In genomic region chr3:184185461-184186183, GRCh38 we compare ENCODE assay signal across 8 cellular contexts. TPM values are rescaled to one million over a fixed set of nuclear protein-coding genes. Genes with fewer than 3 reads are reported as not detected.
DNase-seq lines count a peak whose midpoint lies in the region; ATAC-seq and TF ChIP-seq lines count a peak whose summit lies in the region.

No MANE protein-coding gene starts in this region.

- TF ChIP-seq CTCF in DOHH2 (IDR thresholded peaks at IDR 0.05; ENCODE audit: low read depth, low read length, poor library complexity, severe bottlenecking) (no peak), GM23338 (conservative IDR thresholded peaks at IDR 0.05; ENCODE audit: low read depth in 2 of 2) (no peak), fibroblast of lung (conservative IDR thresholded peaks at IDR 0.05 in 1 of 2, IDR thresholded peaks at IDR 0.05 in 1 of 2; ENCODE audit: low read depth in 1 of 2, low read length in 2 of 2) (no peak)

- H2AFZ ChIP-seq in GM23338 (no peak overlapping the region), fibroblast of lung (ENCODE audit: low read length) (no peak overlapping the region)

- peak overlapping the region; percentile 89 for H3K9ac ChIP-seq in fibroblast of lung (ENCODE audit: insufficient read depth, low read length)

- ATAC-seq in GM23338: peak; percentile 91
- ATAC-seq in activated T-helper 17 cell treated with anti-CD3 and anti-CD28 coated beads, Interleukin-2, amount 50 U/mL, for 72 hours (replicated peaks): peak; percentile 94
- ATAC-seq in naive thymus-derived CD4-positive, alpha-beta T cell: peak; percentile 96
- ATAC-seq in stimulated activated memory B cell treated with anti-CD40 and anti-IgM and Interleukin-4, amounts not matched to agents 10 μg/mL and 1 μg/mL and 100 μg/mL, for 72 hours: peak; percentile 95

- H3K4me1 ChIP-seq in DOHH2 (ENCODE audit: control insufficient read depth, low read length) (peaks cover 21% of the 10 kb centered on the region), GM23338 (ENCODE audit: insufficient read depth) (peaks cover 14% of the 10 kb centered on the region), fibroblast of lung (ENCODE audit: control insufficient read depth, extremely low read depth, insufficient read depth, low read length) (peaks cover 10% of the 10 kb centered on the region)
- peaks cover 18 to 24% of the 10 kb centered on the region in 2 donors for H3K4me1 ChIP-seq in naive thymus-derived CD4-positive, alpha-beta T cell (ENCODE audit: control insufficient read depth in 2 of 2, insufficient read depth in 2 of 2, low read length in 2 of 2)

- H3K4me1 Mint-ChIP-seq in GM23338: peaks cover 20% of the 10 kb centered on the region
- peaks cover 20% of the 10 kb centered on the region for H3K4me1 Mint-ChIP-seq in activated T-helper 17 cell treated with anti-CD3 and anti-CD28 coated beads, Interleukin-2, amount 50 U/mL, for 72 hours
- peaks cover 31 to 52% (median 43%) of the 10 kb centered on the region in 7 donors for H3K4me1 Mint-ChIP-seq in naive thymus-derived CD4-positive, alpha-beta T cell
- H3K4me1 Mint-ChIP-seq in stimulated activated memory B cell treated with anti-CD40 and anti-IgM and Interleukin-4, amounts not matched to agents 10 μg/mL and 1 μg/mL and 100 μg/mL, for 72 hours: peaks cover 36% of the 10 kb centered on the region

- peaks cover 76% of the 10 kb centered on the region for H3K36me3 Mint-ChIP-seq in GM23338 (ENCODE audit: low read depth)
- peaks cover 98% of the 10 kb centered on the region for H3K36me3 Mint-ChIP-seq in activated T-helper 17 cell treated with anti-CD3 and anti-CD28 coated beads, Interleukin-2, amount 50 U/mL, for 72 hours (ENCODE audit: low read depth)
- peaks cover 4 to 40% (median 9%) of the 10 kb centered on the region in 5 donors for H3K36me3 Mint-ChIP-seq in naive thymus-derived CD4-positive, alpha-beta T cell
- peaks cover 62% of the 10 kb centered on the region for H3K36me3 Mint-ChIP-seq in stimulated activated memory B cell treated with anti-CD40 and anti-IgM and Interleukin-4, amounts not matched to agents 10 μg/mL and 1 μg/mL and 100 μg/mL, for 72 hours

- H3K79me2 ChIP-seq in DOHH2 (ENCODE audit: control insufficient read depth, low read length): peaks cover 43% of the 10 kb centered on the region
- H3K79me2 ChIP-seq in GM23338 (replicated peaks; ENCODE audit: insufficient read depth): peaks cover 34% of the 10 kb centered on the region
- peaks cover 37% of the 10 kb centered on the region for H3K79me2 ChIP-seq in fibroblast of lung (ENCODE audit: control insufficient read depth, insufficient read depth, low read length)

- peaks cover 3% of the 10 kb centered on the region; the same call in 1 of the 2 replicates for H3F3A ChIP-seq in DOHH2 (ENCODE audit: control insufficient read depth, insufficient read depth)
- peaks cover 7% of the 10 kb centered on the region; the same call in 1 of the 2 replicates for H3F3A ChIP-seq in GM23338 (replicated peaks; ENCODE audit: low read depth)

- peaks cover 84% of the 10 kb centered on the region for H3K36me3 ChIP-seq in DOHH2 (ENCODE audit: control insufficient read depth, low read length)
- H3K36me3 ChIP-seq in GM23338 (ENCODE audit: insufficient read depth): peaks cover 36% of the 10 kb centered on the region
- peaks cover 37% of the 10 kb centered on the region for H3K36me3 ChIP-seq in fibroblast of lung (ENCODE audit: control insufficient read depth, insufficient read depth, low read length)
- peaks cover 18 to 73% (median 23%) of the 10 kb centered on the region in 3 experiments for H3K36me3 ChIP-seq in naive thymus-derived CD4-positive, alpha-beta T cell (ENCODE audit: control insufficient read depth in 2 of 3, insufficient read depth in 3 of 3, low read length in 3 of 3)

- H3K9me3 Mint-ChIP-seq in GM23338: no peaks in the 10 kb centered on the region; the same call in 2 of the 3 replicates
- H3K9me3 Mint-ChIP-seq in activated T-helper 17 cell treated with anti-CD3 and anti-CD28 coated beads, Interleukin-2, amount 50 U/mL, for 72 hours: no peaks in the 10 kb centered on the region
- no peaks in the 10 kb centered on the region for H3K9me3 Mint-ChIP-seq in naive thymus-derived CD4-positive, alpha-beta T cell
- no peaks in the 10 kb centered on the region for H3K9me3 Mint-ChIP-seq in stimulated activated memory B cell treated with anti-CD40 and anti-IgM and Interleukin-4, amounts not matched to agents 10 μg/mL and 1 μg/mL and 100 μg/mL, for 72 hours

- H3K27me3 ChIP-seq in DOHH2 (ENCODE audit: control insufficient read depth, low read length) (no peaks in the 10 kb centered on the region), GM23338 (ENCODE audit: insufficient read depth) (no peaks in the 10 kb centered on the region), fibroblast of lung (ENCODE audit: control insufficient read depth, insufficient read depth, low read length) (no peaks in the 10 kb centered on the region)
- H3K27me3 ChIP-seq in naive thymus-derived CD4-positive, alpha-beta T cell (ENCODE audit: control insufficient read depth in 2 of 2, insufficient read depth in 2 of 2, low read length in 2 of 2): no peaks in the 10 kb centered on the region

- peak overlapping the region; percentile 33; the same call in 1 of the 2 replicates for H3K27ac ChIP-seq in DOHH2 (ENCODE audit: low read depth, low read length)
- H3K27ac ChIP-seq in GM23338 (ENCODE audit: low read depth): peak overlapping the region; percentile 91
- H3K27ac ChIP-seq in fibroblast of lung (ENCODE audit: insufficient read depth, low read length): peak overlapping the region; percentile 90
- peak overlapping the region; percentile 89 for H3K27ac ChIP-seq in naive thymus-derived CD4-positive, alpha-beta T cell (ENCODE audit: low read depth, low read length)

- H3K4me2 ChIP-seq in DOHH2 (ENCODE audit: low read length) (peak overlapping the region; percentile 92), GM23338 (peak overlapping the region; percentile 97), fibroblast of lung (ENCODE audit: extremely low read depth, insufficient read depth, low read length) (peak overlapping the region; percentile 46)

- DNase-seq in GM23338 (ENCODE audit: low spot score) (peak; percentile 99), Kasumi-1 (lab: John Stamatoyannopoulos, UW) (peak; percentile 97 to 99), RKO (ENCODE audit: low spot score) (peak; percentile 98), fibroblast of lung (ENCODE audit: low read depth in 2 of 2) (peak; percentile 98 to 99)
- DNase-seq in naive thymus-derived CD4-positive, alpha-beta T cell: peak; percentile 98 to 100 (median 99)

- POLR2A ChIA-PET in naive thymus-derived CD4-positive, alpha-beta T cell (lab: Charles Lee): interaction anchor here (1.2 to 1.8 kb wide), 3 partner anchors 8 to 167 kb away, joined by 4 to 15 read pairs (median 9); partner anchors contain the start of genes ABCC5 and AP2M1

- H3K9me3 ChIP-seq in DOHH2 (ENCODE audit: control insufficient read depth, insufficient read depth, low read length): no peaks in the 10 kb centered on the region
- H3K9me3 ChIP-seq in fibroblast of lung (ENCODE audit: control insufficient read depth, insufficient read depth, low read depth, low read length): no peaks in the 10 kb centered on the region
- no peaks in the 10 kb centered on the region for H3K9me3 ChIP-seq in naive thymus-derived CD4-positive, alpha-beta T cell (ENCODE audit: control insufficient read depth in 2 of 3, low read length in 3 of 3)

- H3K9me2 ChIP-seq in DOHH2 (replicated peaks; ENCODE audit: control insufficient read depth, low read length) (no peaks in the 10 kb centered on the region), GM23338 (ENCODE audit: insufficient read depth) (no peaks in the 10 kb centered on the region)

- intact Hi-C loops in naive thymus-derived CD4-positive, alpha-beta T cell (cut with micrococcal nuclease): loop anchor here (1.0 to 5.0 kb wide), 14 partner anchors 11 to 1402 kb away; partner anchors contain the start of genes AP2M1 (in 2 of the 2), DVL3 (in 2 of the 2), EEF1AKMT4 (in 2 of the 2) and EIF2B5 (in 2 of the 2)

- H3K27me3 Mint-ChIP-seq in GM23338 (ENCODE audit: insufficient read depth, low read depth, poor library complexity): peaks cover 21% of the 10 kb centered on the region
- H3K27me3 Mint-ChIP-seq in activated T-helper 17 cell treated with anti-CD3 and anti-CD28 coated beads, Interleukin-2, amount 50 U/mL, for 72 hours: no peaks in the 10 kb centered on the region
- no peaks in the 10 kb centered on the region for H3K27me3 Mint-ChIP-seq in naive thymus-derived CD4-positive, alpha-beta T cell
- no peaks in the 10 kb centered on the region for H3K27me3 Mint-ChIP-seq in stimulated activated memory B cell treated with anti-CD40 and anti-IgM and Interleukin-4, amounts not matched to agents 10 μg/mL and 1 μg/mL and 100 μg/mL, for 72 hours

- H3K4me3 ChIP-seq in DOHH2 (ENCODE audit: low read length): peak overlapping the region; percentile 86
- peak overlapping the region; percentile 99 for H3K4me3 ChIP-seq in GM23338
- H3K4me3 ChIP-seq in fibroblast of lung (replicated peaks in 1 of 4; ENCODE audit: control extremely low read depth in 1 of 4, insufficient read depth in 1 of 4, low read depth in 3 of 4, low read length in 4 of 4): peak overlapping the region; percentile 72 to 100 (median 82)
- peak overlapping the region; percentile 81 for H3K4me3 ChIP-seq in naive thymus-derived CD4-positive, alpha-beta T cell (ENCODE audit: low read length)

- H3K27ac Mint-ChIP-seq in GM23338: peak overlapping the region; percentile 100
- H3K27ac Mint-ChIP-seq in activated T-helper 17 cell treated with anti-CD3 and anti-CD28 coated beads, Interleukin-2, amount 50 U/mL, for 72 hours: peak overlapping the region; percentile 97
- peak overlapping the region; percentile 89 to 98 (median 97) for H3K27ac Mint-ChIP-seq in naive thymus-derived CD4-positive, alpha-beta T cell
- peak overlapping the region; percentile 90 for H3K27ac Mint-ChIP-seq in stimulated activated memory B cell treated with anti-CD40 and anti-IgM and Interleukin-4, amounts not matched to agents 10 μg/mL and 1 μg/mL and 100 μg/mL, for 72 hours

- peak overlapping the region; percentile 96 for H3K4me3 Mint-ChIP-seq in GM23338
- H3K4me3 Mint-ChIP-seq in activated T-helper 17 cell treated with anti-CD3 and anti-CD28 coated beads, Interleukin-2, amount 50 U/mL, for 72 hours: peak overlapping the region; percentile 100
- peak overlapping the region; percentile 91 to 100 (median 98) for H3K4me3 Mint-ChIP-seq in naive thymus-derived CD4-positive, alpha-beta T cell
- peak overlapping the region; percentile 96 for H3K4me3 Mint-ChIP-seq in stimulated activated memory B cell treated with anti-CD40 and anti-IgM and Interleukin-4, amounts not matched to agents 10 μg/mL and 1 μg/mL and 100 μg/mL, for 72 hours

- H4K20me1 ChIP-seq in DOHH2 (ENCODE audit: control insufficient read depth, insufficient read depth, low read depth, low read length) (peaks cover 9% of the 10 kb centered on the region; the same call in 1 of the 2 replicates), GM23338 (replicated peaks; ENCODE audit: insufficient read depth) (peaks cover 10% of the 10 kb centered on the region; the same call in 1 of the 2 replicates), fibroblast of lung (ENCODE audit: control insufficient read depth, extremely low read depth, insufficient read depth, low read length) (no peaks in the 10 kb centered on the region)

- CTCF ChIA-PET in naive thymus-derived CD4-positive, alpha-beta T cell (lab: Charles Lee): interaction anchor here (0.7 to 1.1 kb wide), 2 partner anchors 12 to 171 kb away, joined by 3 to 4 read pairs; no protein-coding TSS in a partner anchor

RNA-seq across cellular contexts. Expression of gene ABCF3, which starts 0.4 kb away (rescaled TPM):
- 48.9 and 60.4 TPM in 2 replicates for total RNA-seq in GM23338 (2014; rRNA removed; shearing (Covaris generic))
- polyA plus RNA-seq in GM23338 (2016; fragmentation: Nextera tagmentation; extraction: Ambion mirVana): 32.7 and 33.4 TPM in 2 replicates
- total RNA-seq in activated T-helper 17 cell treated with anti-CD3 and anti-CD28 coated beads, Interleukin-2, amount 50 U/mL, for 72 hours: 10 to 100 TPM; 75.5 to 93.5 TPM
- 63.9 and 65.1 TPM in 2 replicates for total RNA-seq in fibroblast of lung
- polyA plus RNA-seq in fibroblast of lung: 31.3 and 40.2 TPM in 2 replicates
- 32.5 and 41.7 TPM in 2 replicates for polyA plus RNA-seq in fibroblast of lung (2012)
- 146 and 162 TPM in 2 replicates for polyA minus RNA-seq in fibroblast of lung (ENCODE audit: low replicate concordance)
- 100 to 1,000 TPM in 4 of 5 experiments, 10 to 100 TPM in 1; 79.3 to 153 (median 117) TPM for total RNA-seq in naive thymus-derived CD4-positive, alpha-beta T cell
- polyA plus RNA-seq in naive thymus-derived CD4-positive, alpha-beta T cell: 10 to 100 TPM; 47.0 to 73.5 TPM

RNA-seq across cellular contexts. Expression of gene AP2M1, which starts 11.0 kb away (rescaled TPM):
- total RNA-seq in GM23338 (2014; rRNA removed; shearing (Covaris generic)): 269 and 305 TPM in 2 replicates
- polyA plus RNA-seq in GM23338 (2016; fragmentation: Nextera tagmentation; extraction: Ambion mirVana): 190 and 215 TPM in 2 replicates
- total RNA-seq in activated T-helper 17 cell treated with anti-CD3 and anti-CD28 coated beads, Interleukin-2, amount 50 U/mL, for 72 hours: 100 to 1,000 TPM; 206 to 244 TPM
- 362 and 430 TPM in 2 replicates for total RNA-seq in fibroblast of lung
- polyA plus RNA-seq in fibroblast of lung: 746 and 902 TPM in 2 replicates
- 686 and 750 TPM in 2 replicates for polyA plus RNA-seq in fibroblast of lung (2012)
- 745 and 1,352 TPM in 2 replicates for polyA minus RNA-seq in fibroblast of lung (ENCODE audit: low replicate concordance)
- 100 to 1,000 TPM; 111 to 217 (median 185) TPM for total RNA-seq in naive thymus-derived CD4-positive, alpha-beta T cell
- 100 to 1,000 TPM; 217 to 261 TPM for polyA plus RNA-seq in naive thymus-derived CD4-positive, alpha-beta T cell

RNA-seq across cellular contexts. Expression of gene DVL3, which starts 30.4 kb away (rescaled TPM):
- total RNA-seq in GM23338 (2014; rRNA removed; shearing (Covaris generic)): 50.2 and 55.5 TPM in 2 replicates
- polyA plus RNA-seq in GM23338 (2016; fragmentation: Nextera tagmentation; extraction: Ambion mirVana) (25.6 and 33.5 TPM in 2 replicates), fibroblast of lung (16.5 and 19.8 TPM in 2 replicates)
- total RNA-seq in activated T-helper 17 cell treated with anti-CD3 and anti-CD28 coated beads, Interleukin-2, amount 50 U/mL, for 72 hours: 10 to 100 TPM; 40.3 to 42.5 TPM
- 32.4 and 33.7 TPM in 2 replicates for total RNA-seq in fibroblast of lung
- polyA plus RNA-seq in fibroblast of lung (2012): 25.9 and 39.9 TPM in 2 replicates
- 47.8 and 83.9 TPM in 2 replicates for polyA minus RNA-seq in fibroblast of lung (ENCODE audit: low replicate concordance)
- total RNA-seq in naive thymus-derived CD4-positive, alpha-beta T cell: 10 to 100 TPM; 32.0 to 45.3 (median 39.4) TPM
- polyA plus RNA-seq in naive thymus-derived CD4-positive, alpha-beta T cell: 1 to 10 TPM; 3.1 to 7.7 TPM

RNA-seq across cellular contexts. Expression of gene VWA5B2, which starts 43.8 kb away (rescaled TPM):
- total RNA-seq in GM23338 (2014; rRNA removed; shearing (Covaris generic)): 0.66 TPM in 1 of 2 replicates, not detected in the other
- polyA plus RNA-seq in GM23338 (2016; fragmentation: Nextera tagmentation; extraction: Ambion mirVana) (not detected in 2 replicates), fibroblast of lung (not detected in 2 replicates)
- not detected for total RNA-seq in activated T-helper 17 cell treated with anti-CD3 and anti-CD28 coated beads, Interleukin-2, amount 50 U/mL, for 72 hours
- total RNA-seq in fibroblast of lung: not detected in 2 replicates
- 0.03 TPM in 1 of 2 replicates, not detected in the other for polyA plus RNA-seq in fibroblast of lung (2012)
- polyA minus RNA-seq in fibroblast of lung (ENCODE audit: low replicate concordance): not detected in 2 replicates
- total RNA-seq in naive thymus-derived CD4-positive, alpha-beta T cell: not detected
- polyA plus RNA-seq in naive thymus-derived CD4-positive, alpha-beta T cell: not detected

RNA-seq across cellular contexts. Expression of gene EIF2B5, which starts 50.5 kb away (rescaled TPM):
- 36.6 and 43.3 TPM in 2 replicates for total RNA-seq in GM23338 (2014; rRNA removed; shearing (Covaris generic))
- polyA plus RNA-seq in GM23338 (2016; fragmentation: Nextera tagmentation; extraction: Ambion mirVana) (26.4 and 27.8 TPM in 2 replicates), fibroblast of lung (23.8 and 26.7 TPM in 2 replicates)
- 10 to 100 TPM; 48.7 to 64.6 TPM for total RNA-seq in activated T-helper 17 cell treated with anti-CD3 and anti-CD28 coated beads, Interleukin-2, amount 50 U/mL, for 72 hours
- total RNA-seq in fibroblast of lung: 23.4 and 26.9 TPM in 2 replicates
- 19.0 and 26.5 TPM in 2 replicates for polyA plus RNA-seq in fibroblast of lung (2012)
- 24.8 and 27.7 TPM in 2 replicates for polyA minus RNA-seq in fibroblast of lung (ENCODE audit: low replicate concordance)
- 10 to 100 TPM; 47.2 to 87.2 (median 67.7) TPM for total RNA-seq in naive thymus-derived CD4-positive, alpha-beta T cell
- polyA plus RNA-seq in naive thymus-derived CD4-positive, alpha-beta T cell: 10 to 100 TPM; 59.7 to 74.8 TPM

Comparison
In these comparisons a context has a peak if more than half of its experiments do, and no peak if none do; other contexts are left out.
1. Peak in every context shown above with its lines: DNase-seq, ATAC-seq, H3K4me3 ChIP-seq and H3K27ac ChIP-seq.
2. H3K27ac ChIP-seq: peak in every context shown above with its lines; median percentile 91 in GM23338; 90 in fibroblast of lung; 89 in naive thymus-derived CD4-positive, alpha-beta T cell; 33 in DOHH2.
3. H3K4me2 ChIP-seq: peak in every context shown above with its lines; median percentile 97 in GM23338; 92 in DOHH2; 46 in fibroblast of lung.